ENCODE assay signal across 16 cellular contexts in genomic region chr3:101158374-101158773, GRCh38.
A peak's percentile ranks its signal among the peaks of the same experiment; 100 is the strongest.
DNase-seq lines count a peak whose midpoint lies in the region; ATAC-seq, FAIRE-seq and TF ChIP-seq lines count a peak whose summit lies in the region.
"Had no signal": no experiment of that assay in that cellular context is flagged by ENCODE, and none has a peak within 500 bp of the region (broad histone marks: within the 10 kb centered on the region; RNA-seq: fewer than 3 reads in every experiment).

No MANE protein-coding gene starts in this region.

- peak; percentile 8 for DNase-seq in AG10803 (ENCODE audit: low read depth)
- DNase-seq in IMR-90: peak; percentile 17
- DNase-seq in bronchial epithelial cell (ENCODE audit: low read depth): peak; percentile 85
- peak; percentile 23 to 43 for DNase-seq in foreskin fibroblast
- no peak for DNase-seq in putamen (ENCODE audit: low spot score)
- DNase-seq in small intestine: no peak
- no peak for DNase-seq in hepatic stellate cell (ENCODE audit: low spot score)
- no peak for DNase-seq in EL
- DNase-seq: 8988T; CD4-positive, CD25-positive, alpha-beta regulatory T cell; DMS53 had no signal

- no peak overlapping the region for H2AFZ ChIP-seq in IMR-90 (replicated peaks; ENCODE audit: low read length, poor library complexity)

- H4K8ac ChIP-seq in IMR-90 (ENCODE audit: low read depth in 2 of 2, low read length in 2 of 2): no peak overlapping the region

- H3K36me3 ChIP-seq in IMR-90 (ENCODE audit: control insufficient read depth, insufficient read depth, low read length) (no peaks in the 10 kb centered on the region), bronchial epithelial cell (ENCODE audit: control insufficient read depth, insufficient read depth, low read length) (no peaks in the 10 kb centered on the region), small intestine (ENCODE audit: control insufficient read depth in 2 of 2, insufficient read depth in 2 of 2, low read length in 2 of 2) (no peaks in the 10 kb centered on the region)
- H3K36me3 ChIP-seq: BLaER1 treated with 17β-estradiol and CSF1 and Interleukin-3, amounts not matched to agents 10 nM and 100 nM had no signal

- CTCF ChIA-PET in IMR-90 (lab: Yijun Ruan, JAX): no interaction called here

- H3K4me2 ChIP-seq in IMR-90 (ENCODE audit: low read depth, low read length): no peak overlapping the region
- H3K4me2 ChIP-seq: BLaER1 treated with 17β-estradiol and CSF1 and Interleukin-3, amounts not matched to agents 10 nM and 100 nM had no signal

- no peak for FAIRE-seq in bronchial epithelial cell (lab: Jason Lieb, UNC)
- no peak for FAIRE-seq in small intestine (lab: Jason Lieb, UNC)
- FAIRE-seq: GM12878, GM18507, H1 had no signal

- no TSS peak for BruUV-seq in IMR-90 (replicated peaks; lab: Mats Ljungman, UMichigan)

- no peak overlapping the region for H3K23ac ChIP-seq in IMR-90 (ENCODE audit: low read depth, low read length)

- H3K9me3 ChIP-seq in IMR-90 (ENCODE audit: control insufficient read depth, insufficient read depth, low read length) (no peaks in the 10 kb centered on the region), small intestine (ENCODE audit: control insufficient read depth, low read depth) (no peaks in the 10 kb centered on the region)
- H3K9me3 ChIP-seq: BLaER1 treated with 17β-estradiol and CSF1 and Interleukin-3, amounts not matched to agents 10 nM and 100 nM had no signal

- no peak for TF ChIP-seq RAD21 in IMR-90 (IDR thresholded peaks at IDR 0.05; ENCODE audit: low read length)

- H3K4me1 ChIP-seq in IMR-90 (ENCODE audit: control insufficient read depth, insufficient read depth, low read length) (peaks cover 5% of the 10 kb centered on the region), small intestine (ENCODE audit: control insufficient read depth in 2 of 2, insufficient read depth in 1 of 2, low read depth in 1 of 2, low read length in 1 of 2) (no peaks in the 10 kb centered on the region)
- H3K4me1 ChIP-seq: BLaER1 treated with 17β-estradiol and CSF1 and Interleukin-3, amounts not matched to agents 10 nM and 100 nM had no signal

- H4K91ac ChIP-seq in IMR-90 (ENCODE audit: insufficient read depth, low read depth, low read length): no peak overlapping the region

- no peak overlapping the region for H2BK20ac ChIP-seq in IMR-90 (ENCODE audit: low read depth, low read length)

- dilution Hi-C loops in IMR-90 (cut with HindIII; ENCODE audit: low sequenced_read_pairs, unreplicated experiment): no loop called here

- in situ Hi-C loops in IMR-90 (cut with MboI; ENCODE audit: low sequenced_read_pairs): no loop called here

- TF ChIP-seq CTCF in AG10803 (conservative IDR thresholded peaks at IDR 0.05; ENCODE audit: low read length) (no peak), IMR-90 (conservative IDR thresholded peaks at IDR 0.05; ENCODE audit: low read depth, low read length) (no peak), bronchial epithelial cell (IDR thresholded peaks at IDR 0.05; ENCODE audit: insufficient read depth, low read length, severe bottlenecking) (no peak), foreskin fibroblast (IDR thresholded peaks at IDR 0.05; ENCODE audit: low read depth, low read length) (no peak)

- no peak overlapping the region for H2BK5ac ChIP-seq in IMR-90 (ENCODE audit: low read depth, low read length, poor library complexity, severe bottlenecking)

- H3K56ac ChIP-seq in IMR-90 (ENCODE audit: extremely low read depth, insufficient read depth, low read length): no peak overlapping the region

- H2BK15ac ChIP-seq in IMR-90 (ENCODE audit: low read depth, low read length): no peak overlapping the region

- no peaks in the 10 kb centered on the region for H3K9me1 ChIP-seq in IMR-90 (ENCODE audit: insufficient read depth, low read length)

- H3K9ac ChIP-seq in IMR-90 (ENCODE audit: low read depth, low read length): no peak overlapping the region
- H3K9ac ChIP-seq: BLaER1 treated with 17β-estradiol and CSF1 and Interleukin-3, amounts not matched to agents 10 nM and 100 nM had no signal

- no peak for ATAC-seq in IMR-90 (ENCODE audit: low read depth)
- ATAC-seq: GM12878, HCT116 had no signal

- H3K27ac ChIP-seq in IMR-90 (ENCODE audit: insufficient read depth, low read length) (no peak overlapping the region), small intestine (ENCODE audit: low read depth in 1 of 2, low read length in 1 of 2) (no peak overlapping the region)
- H3K27ac ChIP-seq: BLaER1 treated with 17β-estradiol and CSF1 and Interleukin-3, amounts not matched to agents 10 nM and 100 nM had no signal

- H3K79me1 ChIP-seq in IMR-90 (ENCODE audit: low read depth in 1 of 2, low read length in 2 of 2): no peaks in the 10 kb centered on the region

- no peak overlapping the region; the same call in 1 of the 2 replicates for H3K14ac ChIP-seq in IMR-90 (replicated peaks; ENCODE audit: low read depth, low read length)

- intact Hi-C loops in IMR-90 (cut with micrococcal nuclease): no loop called here

- no peak overlapping the region for H4K5ac ChIP-seq in IMR-90 (ENCODE audit: low read depth, low read length)

- WGBS in IMR-90 (ENCODE audit: extremely low coverage in 2 of 2, insufficient read length in 1 of 2), 2 experiments: no CpG with 5 or more reads among the region's 1 CpG
- 0 to 20% (median 0%) methylated on average over 1 of the region's 1 CpG for WGBS in small intestine, 3 donors

- no peak overlapping the region for H3K4ac ChIP-seq in IMR-90 (ENCODE audit: low read depth, low read length)

- POLR2A ChIA-PET in IMR-90 (lab: Charles Lee; ENCODE audit: unreplicated experiment): no interaction called here

- H4K20me1 ChIP-seq in IMR-90 (ENCODE audit: insufficient read depth, low read length): no peaks in the 10 kb centered on the region
- H4K20me1 ChIP-seq: BLaER1 treated with 17β-estradiol and CSF1 and Interleukin-3, amounts not matched to agents 10 nM and 100 nM had no signal

- H3K4me3 ChIP-seq in AG10803 (ENCODE audit: low read length): no peak overlapping the region
- no peak overlapping the region for H3K4me3 ChIP-seq in IMR-90 (ENCODE audit: insufficient read depth, low read depth, low read length)
- H3K4me3 ChIP-seq in bronchial epithelial cell (ENCODE audit: low read depth, low read length): no peak overlapping the region
- H3K4me3 ChIP-seq in foreskin fibroblast (ENCODE audit: low read depth in 1 of 2, low read length in 2 of 2): no peak overlapping the region
- no peak overlapping the region for H3K4me3 ChIP-seq in small intestine (ENCODE audit: low read depth in 1 of 2, low read length in 2 of 2)
- H3K4me3 ChIP-seq: BLaER1 treated with 17β-estradiol and CSF1 and Interleukin-3, amounts not matched to agents 10 nM and 100 nM; GM12878 had no signal

- no peaks in the 10 kb centered on the region for H3K27me3 ChIP-seq in IMR-90 (ENCODE audit: control insufficient read depth, insufficient read depth, low read length)
- H3K27me3 ChIP-seq in bronchial epithelial cell (ENCODE audit: control insufficient read depth, insufficient read depth, low read length): no peaks in the 10 kb centered on the region
- no peaks in the 10 kb centered on the region for H3K27me3 ChIP-seq in small intestine (ENCODE audit: control insufficient read depth in 2 of 2, insufficient read depth in 2 of 2, low read length in 2 of 2)
- H3K27me3 ChIP-seq: BLaER1 treated with 17β-estradiol and CSF1 and Interleukin-3, amounts not matched to agents 10 nM and 100 nM had no signal

- no peak overlapping the region for H2AK5ac ChIP-seq in IMR-90 (ENCODE audit: low read depth, low read length)

- TF ChIP-seq POLR2A in IMR-90 (IDR thresholded peaks at IDR 0.05; ENCODE audit: low read depth, low read length): no peak

- no peak overlapping the region for H2BK120ac ChIP-seq in IMR-90 (ENCODE audit: low read depth, low read length)

- H3K18ac ChIP-seq in IMR-90 (ENCODE audit: low read depth, low read length): no peak overlapping the region

- H2AK9ac ChIP-seq in IMR-90 (replicated peaks; ENCODE audit: low read depth, low read length, poor library complexity): no peak overlapping the region

TF ChIP-seq in IMR-90, 13 proteins besides CTCF, POLR2A, EP300 and RAD21:
- TF ChIP-seq MAFK (IDR thresholded peaks at IDR 0.05; ENCODE audit: low read depth, low read length): no peak
- TF ChIP-seq NFE2L2 (IDR thresholded peaks at IDR 0.05; ENCODE audit: low read depth, low read length): no peak
- TF ChIP-seq RFX5 (IDR thresholded peaks at IDR 0.05; ENCODE audit: low read depth, low read length): no peak
- no peak for TF ChIP-seq MAZ (IDR thresholded peaks at IDR 0.05; ENCODE audit: borderline replicate concordance, low read depth, low read length)
- TF ChIP-seq BHLHE40 (IDR thresholded peaks at IDR 0.05; ENCODE audit: low read depth, low read length): no peak

Comparison
In these comparisons a context has a peak if more than half of its experiments do, and no peak if none do; other contexts are left out.
1. DNase-seq: peak in AG10803 (single experiment), IMR-90 (single experiment), bronchial epithelial cell (single experiment) and foreskin fibroblast (2 of 2); none in putamen (single experiment), small intestine (single experiment), hepatic stellate cell (single experiment) and EL (single experiment).